8 cellular contexts compared by ENCODE assay signal in the genomic region with DNA sequence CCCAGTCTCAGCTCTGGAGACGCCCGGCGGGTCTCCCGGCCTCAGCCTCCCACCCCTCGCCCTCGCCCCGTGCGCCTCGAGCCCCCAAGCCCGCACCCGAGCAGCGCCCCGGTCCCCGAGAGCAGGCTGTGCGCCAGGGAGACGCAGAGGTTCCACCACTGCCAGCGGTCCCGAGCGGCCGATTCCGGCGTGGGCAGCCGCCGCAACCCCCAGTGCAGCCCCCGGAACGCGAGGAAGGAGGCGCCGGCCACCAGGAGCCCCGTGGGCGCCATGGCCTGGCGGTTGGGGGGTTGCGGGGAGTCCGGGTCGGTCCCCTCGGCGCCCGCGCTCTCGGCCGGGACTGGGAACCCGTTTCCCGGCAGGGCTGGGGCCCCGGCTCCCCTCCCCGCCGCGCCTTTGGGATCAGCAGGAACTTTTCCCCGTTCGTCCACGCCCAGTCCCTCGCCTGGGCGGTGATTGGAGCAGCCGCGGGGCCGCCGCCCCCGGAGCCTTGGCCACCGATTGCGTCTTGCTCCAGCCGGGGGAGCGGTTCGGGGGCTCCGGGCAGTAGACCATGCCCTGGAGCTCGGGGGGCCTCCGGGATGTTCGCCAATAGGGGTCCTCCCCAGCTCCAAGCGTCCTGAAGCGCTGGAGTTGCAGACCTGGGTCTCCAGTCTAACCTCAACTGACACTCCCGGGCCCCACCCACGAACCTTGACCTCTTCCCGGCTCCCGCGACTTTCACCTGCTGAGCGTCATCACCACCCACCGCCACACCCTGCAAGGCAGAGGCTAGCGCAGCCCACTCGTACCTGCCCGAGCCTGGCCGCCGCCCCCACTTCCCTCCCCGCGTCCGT. TPM values are rescaled to one million over a fixed set of nuclear protein-coding genes. Genes with fewer than 3 reads are reported as not detected.
DNase-seq lines count a peak whose midpoint lies in the region; ATAC-seq and TF ChIP-seq lines count a peak whose summit lies in the region.

A gene with protein sequence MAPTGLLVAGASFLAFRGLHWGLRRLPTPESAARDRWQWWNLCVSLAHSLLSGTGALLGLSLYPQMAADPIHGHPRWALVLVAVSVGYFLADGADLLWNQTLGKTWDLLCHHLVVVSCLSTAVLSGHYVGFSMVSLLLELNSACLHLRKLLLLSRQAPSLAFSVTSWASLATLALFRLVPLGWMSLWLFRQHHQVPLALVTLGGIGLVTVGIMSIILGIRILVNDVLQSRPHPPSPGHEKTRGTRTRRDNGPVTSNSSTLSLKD (minus strand): TSS at position 407 of the 836 bp plus-strand sequence. CDS start 135 bp downstream, at position 272.

- peak; percentile 18 for DNase-seq in COLO668 (lab: John Stamatoyannopoulos, UW; ENCODE audit: unreplicated experiment)
- DNase-seq in adipocyte (ENCODE audit: low read depth), result peak; percentile 94
- peak; percentile 80 for DNase-seq in left ventricle myocardium inferior
- DNase-seq in progenitor cell of endocrine pancreas (ENCODE audit: low spot score, unreplicated experiment), result peak; percentile 46
- DNase-seq in NCI-H1694 treated with DMSO at 0.1 percent for 48 hours (lab: John Stamatoyannopoulos, UW), result no peak

- TF ChIP-seq CTCF in left ventricle myocardium inferior (IDR thresholded peaks at IDR 0.05; ENCODE audit: borderline replicate concordance), result no peak
- TF ChIP-seq CTCF in progenitor cell of endocrine pancreas (IDR thresholded peaks at IDR 0.05; ENCODE audit: unreplicated experiment), result no peak

- intact Hi-C loops in left ventricle myocardium inferior (cut with micrococcal nuclease), result no loop called here

- H3K9me3 ChIP-seq in HUES48 (ENCODE audit: control insufficient read depth, insufficient read depth, low read length), result no peaks in the 10 kb centered on the region
- no peaks in the 10 kb centered on the region for H3K9me3 ChIP-seq in adipocyte (ENCODE audit: control insufficient read depth, low read length)
- no peaks in the 10 kb centered on the region for H3K9me3 ChIP-seq in left ventricle myocardium inferior (replicated peaks)

- H3K4me1 Mint-ChIP-seq in progenitor cell of endocrine pancreas (ENCODE audit: low read depth), result peaks cover 18% of the 10 kb centered on the region

- H3K27me3 Mint-ChIP-seq in progenitor cell of endocrine pancreas, result peaks cover 9% of the 10 kb centered on the region

- peak within 1 kb of the TSS; percentile 67 for H3K27ac Mint-ChIP-seq in progenitor cell of endocrine pancreas

- H3K27ac ChIP-seq in HUES48 (ENCODE audit: low read depth, low read length) (no peak within 1 kb of the TSS), left ventricle myocardium inferior (replicated peaks) (peak within 1 kb of the TSS; percentile 83)

- H3K4me3 Mint-ChIP-seq in progenitor cell of endocrine pancreas (ENCODE audit: low read depth), result peak within 1 kb of the TSS; percentile 72

- peaks cover 6% of the 10 kb centered on the region for H3K36me3 Mint-ChIP-seq in progenitor cell of endocrine pancreas (ENCODE audit: insufficient read depth)

- H3K4me3 ChIP-seq in HUES48 (ENCODE audit: low read depth, low read length), result peak within 1 kb of the TSS; percentile 71
- H3K4me3 ChIP-seq in adipocyte (ENCODE audit: low read length), result peak within 1 kb of the TSS; percentile 97
- H3K4me3 ChIP-seq in left ventricle myocardium inferior, result peak within 1 kb of the TSS; percentile 74

- peaks cover 15% of the 10 kb centered on the region; the same call in 1 of the 2 replicates for H3K36me3 ChIP-seq in HUES48 (ENCODE audit: control insufficient read depth, insufficient read depth, low read length)
- peaks cover 40% of the 10 kb centered on the region for H3K36me3 ChIP-seq in adipocyte (ENCODE audit: control insufficient read depth, insufficient read depth, low read length, severe bottlenecking)
- peaks cover 40% of the 10 kb centered on the region for H3K36me3 ChIP-seq in left ventricle myocardium inferior

- H3K9ac ChIP-seq in HUES48 (ENCODE audit: low read depth, low read length) (no peak within 1 kb of the TSS), adipocyte (ENCODE audit: low read length) (peak within 1 kb of the TSS; percentile 99)

- H3K27me3 ChIP-seq in HUES48 (ENCODE audit: control insufficient read depth, insufficient read depth, low read length) (0 out of 2 replicates have a peak, but pooled peaks cover 3% of the 10 kb centered on the region), adipocyte (replicated peaks; ENCODE audit: control insufficient read depth, insufficient read depth, low read length) (no peaks in the 10 kb centered on the region), left ventricle myocardium inferior (ENCODE audit: low read depth) (no peaks in the 10 kb centered on the region)

- no peaks in the 10 kb centered on the region for H3K9me3 Mint-ChIP-seq in progenitor cell of endocrine pancreas (ENCODE audit: low read depth)

- ATAC-seq in GM21529 (IDR thresholded peaks at IDR 0.05; ENCODE audit: unreplicated experiment) (no peak), GM19324 (IDR thresholded peaks at IDR 0.05; ENCODE audit: low FRiP score, unreplicated experiment) (no peak)

- H3K4me1 ChIP-seq in HUES48 (ENCODE audit: control insufficient read depth, insufficient read depth, low read length), result peaks cover 17% of the 10 kb centered on the region
- peaks cover 36% of the 10 kb centered on the region for H3K4me1 ChIP-seq in adipocyte (ENCODE audit: control insufficient read depth, insufficient read depth, low read length)
- peaks cover 61% of the 10 kb centered on the region for H3K4me1 ChIP-seq in left ventricle myocardium inferior

RNA-seq across cellular contexts. Expression of the gene that starts here (rescaled TPM):
- total RNA-seq in left ventricle myocardium inferior, result 1.8 TPM
- total RNA-seq in progenitor cell of endocrine pancreas, result 2.7 and 2.9 TPM in 2 replicates
